In genomic region chr2:38708491-38708890, GRCh38 we compare ENCODE assay signal across 9 cellular contexts. TPM values are rescaled to one million over a fixed set of nuclear protein-coding genes. Genes with fewer than 3 reads are reported as not detected.
DNase-seq lines count a peak whose midpoint lies in the region; ATAC-seq lines count a peak whose summit lies in the region.
"Not testable (repeated sequence)": the region's sequence is repeated elsewhere in the genome, so short reads cannot be mapped to it uniquely, and the experiment has no call there.
"Had no signal": no experiment of that assay in that cellular context is flagged by ENCODE, and none has a peak within 500 bp of the region (broad histone marks: within the 10 kb centered on the region; RNA-seq: fewer than 3 reads in every experiment).

No MANE protein-coding gene starts in this region.

- H3K4me3 Mint-ChIP-seq in CD4-positive, alpha-beta memory T cell = peak overlapping the region; percentile 1 to 90 (median 80)
- peak overlapping the region; percentile 72 for H3K4me3 Mint-ChIP-seq in activated CD4-positive, alpha-beta T cell treated with anti-CD3 and anti-CD28 coated beads, Interleukin-2, amount 10 ng/mL, durations not matched to agents 24 days and 14 days
- H3K4me3 Mint-ChIP-seq in activated T-cell treated with anti-CD3 and anti-CD28 coated beads, Interleukin-2, amount 50 U/mL, for 4 hours = peak overlapping the region; percentile 70
- H3K4me3 Mint-ChIP-seq in activated naive CD4-positive, alpha-beta T cell treated with anti-CD3 and anti-CD28 coated beads, Interleukin-2, amount 50 U/mL, for 24 hours = peak overlapping the region; percentile 78
- H3K4me3 Mint-ChIP-seq in natural killer cell treated with Interleukin-12 subunit alpha and Interleukin-12 subunit beta and Interleukin-15 and Interleukin-18, amount 100 ng/mL, for 72 hours = not testable (repeated sequence)
- H3K4me3 Mint-ChIP-seq in stimulated activated naive CD8-positive, alpha-beta T cell treated with anti-CD3 and anti-CD28 coated beads, Interleukin-15, amount 100 ng/mL, for 72 hours = peak overlapping the region; percentile 55 to 88

- peaks cover 30 to 46% of the 10 kb centered on the region in 2 donors for H3K36me3 Mint-ChIP-seq in CD4-positive, alpha-beta memory T cell
- peaks cover 46% of the 10 kb centered on the region for H3K36me3 Mint-ChIP-seq in activated CD4-positive, alpha-beta T cell treated with anti-CD3 and anti-CD28 coated beads, Interleukin-2, amount 10 ng/mL, durations not matched to agents 24 days and 14 days (ENCODE audit: low read depth)
- peaks cover 20% of the 10 kb centered on the region for H3K36me3 Mint-ChIP-seq in activated T-cell treated with anti-CD3 and anti-CD28 coated beads, Interleukin-2, amount 50 U/mL, for 4 hours (ENCODE audit: insufficient read depth)
- H3K36me3 Mint-ChIP-seq in activated naive CD4-positive, alpha-beta T cell treated with anti-CD3 and anti-CD28 coated beads, Interleukin-2, amount 50 U/mL, for 24 hours = peaks cover 12% of the 10 kb centered on the region
- not testable (repeated sequence) for H3K36me3 Mint-ChIP-seq in natural killer cell treated with Interleukin-12 subunit alpha and Interleukin-12 subunit beta and Interleukin-15 and Interleukin-18, amount 100 ng/mL, for 72 hours

- H3K27me3 Mint-ChIP-seq in CD4-positive, alpha-beta memory T cell; activated CD4-positive, alpha-beta T cell treated with anti-CD3 and anti-CD28 coated beads, Interleukin-2, amount 10 ng/mL, durations not matched to agents 24 days and 14 days; activated T-cell treated with anti-CD3 and anti-CD28 coated beads, Interleukin-2, amount 50 U/mL, for 4 hours (ENCODE audit: low read depth); activated naive CD4-positive, alpha-beta T cell treated with anti-CD3 and anti-CD28 coated beads, Interleukin-2, amount 50 U/mL, for 24 hours; natural killer cell treated with Interleukin-12 subunit alpha and Interleukin-12 subunit beta and Interleukin-15 and Interleukin-18, amount 100 ng/mL, for 72 hours; stimulated activated naive CD8-positive, alpha-beta T cell treated with anti-CD3 and anti-CD28 coated beads, Interleukin-15, amount 100 ng/mL, for 72 hours: not testable (repeated sequence)

- peaks cover 56 to 82% (median 69%) of the 10 kb centered on the region in 4 donors for H3K4me1 Mint-ChIP-seq in CD4-positive, alpha-beta memory T cell
- H3K4me1 Mint-ChIP-seq in activated CD4-positive, alpha-beta T cell treated with anti-CD3 and anti-CD28 coated beads, Interleukin-2, amount 10 ng/mL, durations not matched to agents 24 days and 14 days = peaks cover 57% of the 10 kb centered on the region
- peaks cover 66% of the 10 kb centered on the region for H3K4me1 Mint-ChIP-seq in activated T-cell treated with anti-CD3 and anti-CD28 coated beads, Interleukin-2, amount 50 U/mL, for 4 hours (ENCODE audit: low read depth)
- H3K4me1 Mint-ChIP-seq in activated naive CD4-positive, alpha-beta T cell treated with anti-CD3 and anti-CD28 coated beads, Interleukin-2, amount 50 U/mL, for 24 hours = peaks cover 53% of the 10 kb centered on the region
- peaks cover 15 to 19% of the 10 kb centered on the region in 2 donors for H3K4me1 Mint-ChIP-seq in natural killer cell treated with Interleukin-12 subunit alpha and Interleukin-12 subunit beta and Interleukin-15 and Interleukin-18, amount 100 ng/mL, for 72 hours (ENCODE audit: low read depth in 2 of 2)
- peaks cover 48% of the 10 kb centered on the region for H3K4me1 Mint-ChIP-seq in stimulated activated naive CD8-positive, alpha-beta T cell treated with anti-CD3 and anti-CD28 coated beads, Interleukin-15, amount 100 ng/mL, for 72 hours

- CTCF ChIA-PET in CD4-positive, alpha-beta memory T cell (lab: Charles Lee; ENCODE audit: partially characterized antibody) = interaction anchor here (0.8 to 3.5 kb wide), 19 partner anchors 9 to 129 kb away, joined by 3 to 19 read pairs (median 5); no protein-coding TSS in a partner anchor

- H3K36me3 ChIP-seq in CD4-positive, alpha-beta memory T cell (ENCODE audit: insufficient read depth, low read length) = not testable (repeated sequence)

- DNase-seq in CD4-positive, alpha-beta memory T cell = peak in 2 of 5 donors; percentile 18 to 33
- peak; percentile 14 for DNase-seq in T follicular helper cell (ENCODE audit: low read depth)
- DNase-seq in activated CD4-positive, alpha-beta T cell treated with anti-CD3 and anti-CD28 coated beads, Interleukin-2, amount 10 ng/mL, durations not matched to agents 24 days and 14 days; activated T-cell treated with anti-CD3 and anti-CD28 coated beads, Interleukin-2, amount 50 U/mL, for 4 hours; natural killer cell treated with Interleukin-12 subunit alpha and Interleukin-12 subunit beta and Interleukin-15 and Interleukin-18, amount 100 ng/mL, for 72 hours (ENCODE audit: low spot score); stimulated activated naive CD8-positive, alpha-beta T cell treated with anti-CD3 and anti-CD28 coated beads, Interleukin-15, amount 100 ng/mL, for 72 hours: not testable (repeated sequence)
- peak; percentile 11 for DNase-seq in central memory CD4-positive, alpha-beta T cell

- H3K9me3 Mint-ChIP-seq in CD4-positive, alpha-beta memory T cell; activated CD4-positive, alpha-beta T cell treated with anti-CD3 and anti-CD28 coated beads, Interleukin-2, amount 10 ng/mL, durations not matched to agents 24 days and 14 days; activated T-cell treated with anti-CD3 and anti-CD28 coated beads, Interleukin-2, amount 50 U/mL, for 4 hours; activated naive CD4-positive, alpha-beta T cell treated with anti-CD3 and anti-CD28 coated beads, Interleukin-2, amount 50 U/mL, for 24 hours; natural killer cell treated with Interleukin-12 subunit alpha and Interleukin-12 subunit beta and Interleukin-15 and Interleukin-18, amount 100 ng/mL, for 72 hours; stimulated activated naive CD8-positive, alpha-beta T cell treated with anti-CD3 and anti-CD28 coated beads, Interleukin-15, amount 100 ng/mL, for 72 hours: not testable (repeated sequence)

- POLR2A ChIA-PET in CD4-positive, alpha-beta memory T cell (lab: Charles Lee; ENCODE audit: partially characterized antibody) = interaction anchor here (0.7 to 5.7 kb wide), 13 partner anchors 10 to 127 kb away, joined by 3 to 46 read pairs (median 7); partner anchors contain the start of genes GALM, HNRNPLL and SRSF7

- intact Hi-C loops in CD4-positive, alpha-beta memory T cell (cut with micrococcal nuclease) = loop anchor here (2.0 kb wide), 1 partner anchor 16 kb away; no protein-coding TSS in a partner anchor
- intact Hi-C loops in activated CD4-positive, alpha-beta T cell treated with anti-CD3 and anti-CD28 coated beads, Interleukin-2, amount 10 ng/mL, durations not matched to agents 24 days and 14 days (cut with micrococcal nuclease) = loop anchor here (2.0 kb wide), 3 partner anchors 14 to 56 kb away; no protein-coding TSS in a partner anchor

- not testable (repeated sequence) for ATAC-seq in activated T-cell treated with anti-CD3 and anti-CD28 coated beads, Interleukin-2, amount 50 U/mL, for 4 hours; natural killer cell treated with Interleukin-12 subunit alpha and Interleukin-12 subunit beta and Interleukin-15 and Interleukin-18, amount 100 ng/mL, for 72 hours; stimulated activated naive CD8-positive, alpha-beta T cell treated with anti-CD3 and anti-CD28 coated beads, Interleukin-15, amount 100 ng/mL, for 72 hours

- H3K4me1 ChIP-seq in CD4-positive, alpha-beta memory T cell (ENCODE audit: insufficient read depth, low read length) = peaks cover 84% of the 10 kb centered on the region

- peak overlapping the region; percentile 92 to 98 (median 96) for H3K27ac Mint-ChIP-seq in CD4-positive, alpha-beta memory T cell
- peak overlapping the region; percentile 86 for H3K27ac Mint-ChIP-seq in activated CD4-positive, alpha-beta T cell treated with anti-CD3 and anti-CD28 coated beads, Interleukin-2, amount 10 ng/mL, durations not matched to agents 24 days and 14 days
- H3K27ac Mint-ChIP-seq in activated naive CD4-positive, alpha-beta T cell treated with anti-CD3 and anti-CD28 coated beads, Interleukin-2, amount 50 U/mL, for 24 hours = peak overlapping the region; percentile 96
- H3K27ac Mint-ChIP-seq in natural killer cell treated with Interleukin-12 subunit alpha and Interleukin-12 subunit beta and Interleukin-15 and Interleukin-18, amount 100 ng/mL, for 72 hours = peak overlapping the region; percentile 57 to 80
- H3K27ac Mint-ChIP-seq in stimulated activated naive CD8-positive, alpha-beta T cell treated with anti-CD3 and anti-CD28 coated beads, Interleukin-15, amount 100 ng/mL, for 72 hours = peak overlapping the region; percentile 57 to 93

- H3K27me3 ChIP-seq in CD4-positive, alpha-beta memory T cell (ENCODE audit: insufficient read depth, low read length) = not testable (repeated sequence)

- not testable (repeated sequence) for H3K9me3 ChIP-seq in CD4-positive, alpha-beta memory T cell (ENCODE audit: control insufficient read depth in 1 of 2, low read length in 2 of 2)

- not testable (repeated sequence) for H3K4me3 ChIP-seq in CD4-positive, alpha-beta memory T cell (ENCODE audit: low read length in 2 of 2)

- H3K27ac ChIP-seq in CD4-positive, alpha-beta memory T cell (ENCODE audit: low read depth, low read length) = peak overlapping the region; percentile 46

RNA-seq across cellular contexts. Expression of gene GALM, which starts 42.6 kb away (rescaled TPM):
- total RNA-seq in CD4-positive, alpha-beta memory T cell = 10 to 100 TPM; 35.5 to 35.8 TPM
- 10 to 100 TPM; 51.2 to 60.4 TPM for polyA plus RNA-seq in CD4-positive, alpha-beta memory T cell
- 56.0 and 57.4 TPM in 2 replicates for total RNA-seq in activated CD4-positive, alpha-beta T cell treated with anti-CD3 and anti-CD28 coated beads, Interleukin-2, amount 10 ng/mL, durations not matched to agents 24 days and 14 days
- 10 to 100 TPM; 35.2 to 77.9 (median 58.8) TPM for total RNA-seq in activated T-cell treated with anti-CD3 and anti-CD28 coated beads, Interleukin-2, amount 50 U/mL, for 4 hours
- total RNA-seq in natural killer cell treated with Interleukin-12 subunit alpha and Interleukin-12 subunit beta and Interleukin-15 and Interleukin-18, amount 100 ng/mL, for 72 hours = 10 to 100 TPM; 19.9 to 50.0 TPM
- total RNA-seq: HT1080 had no signal

RNA-seq across cellular contexts. Expression of gene SRSF7, which starts 42.7 kb away (rescaled TPM):
- 100 to 1,000 TPM; 314 to 333 TPM for total RNA-seq in CD4-positive, alpha-beta memory T cell
- 100 to 1,000 TPM; 177 to 202 TPM for polyA plus RNA-seq in CD4-positive, alpha-beta memory T cell
- total RNA-seq in activated CD4-positive, alpha-beta T cell treated with anti-CD3 and anti-CD28 coated beads, Interleukin-2, amount 10 ng/mL, durations not matched to agents 24 days and 14 days = 415 and 419 TPM in 2 replicates
- 100 to 1,000 TPM; 431 to 454 (median 451) TPM for total RNA-seq in activated T-cell treated with anti-CD3 and anti-CD28 coated beads, Interleukin-2, amount 50 U/mL, for 4 hours
- total RNA-seq in natural killer cell treated with Interleukin-12 subunit alpha and Interleukin-12 subunit beta and Interleukin-15 and Interleukin-18, amount 100 ng/mL, for 72 hours = 100 to 1,000 TPM; 238 to 389 TPM
